In the genomic region with DNA sequence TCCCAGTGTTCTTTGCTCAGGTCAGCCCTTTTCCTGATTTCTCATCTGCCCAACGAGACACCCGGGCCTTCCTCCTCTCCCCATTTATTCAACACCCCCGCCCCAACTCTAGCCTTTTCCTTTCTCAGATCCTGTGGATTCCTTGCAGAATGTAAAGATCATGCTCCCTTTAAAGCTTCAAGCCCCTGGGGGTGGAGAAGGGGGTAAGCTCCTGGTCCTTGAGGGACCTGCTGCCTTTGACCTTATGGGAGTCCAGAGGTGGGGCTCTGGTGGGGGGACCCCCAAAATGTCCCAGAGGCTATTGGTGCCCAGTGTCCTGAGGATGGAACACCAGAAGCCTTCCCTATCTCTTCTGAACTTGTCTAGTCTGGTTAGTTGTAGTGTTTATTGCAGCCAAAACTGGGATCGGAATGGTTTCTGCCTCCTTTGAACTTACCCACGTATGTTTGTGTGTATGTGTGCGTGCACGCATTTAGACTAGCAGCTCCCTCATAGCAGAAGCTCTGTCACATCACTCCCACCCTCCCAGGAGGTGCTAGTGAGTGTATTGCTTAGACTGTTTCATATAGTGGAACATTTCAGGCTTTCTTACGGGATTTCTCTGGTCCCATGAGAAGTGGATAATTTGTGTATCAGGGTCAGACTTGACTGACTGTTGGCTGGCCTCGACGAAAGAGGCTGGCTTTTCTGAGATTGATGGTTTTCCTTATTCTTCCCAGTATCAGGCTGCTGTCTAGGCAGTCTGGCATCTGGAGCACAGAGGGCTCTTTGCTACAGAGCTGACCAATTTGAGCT, we compare ENCODE assay signal across 8 cellular contexts. TPM values are rescaled to one million over a fixed set of nuclear protein-coding genes. Genes with fewer than 3 reads are reported as not detected.
A peak's percentile ranks its signal among the peaks of the same experiment; 100 is the strongest.
DNase-seq lines count a peak whose midpoint lies in the region; ATAC-seq lines count a peak whose summit lies in the region.

No MANE protein-coding gene starts in this region.

- ATAC-seq in CD4-positive, CD25-positive, alpha-beta regulatory T cell (ENCODE audit: low read depth in 2 of 2): no peak
- ATAC-seq in GM19023 (IDR thresholded peaks at IDR 0.05; ENCODE audit: unreplicated experiment): no peak
- ATAC-seq in HG03342 (IDR thresholded peaks at IDR 0.05; ENCODE audit: unreplicated experiment): no peak

- no peaks in the 10 kb centered on the region for H3K9me3 Mint-ChIP-seq in CD4-positive, CD25-positive, alpha-beta regulatory T cell

- no peak overlapping the region for H3K27ac ChIP-seq in CD4-positive, CD25-positive, alpha-beta regulatory T cell (ENCODE audit: insufficient read depth, low read length, poor library complexity, severe bottlenecking)
- no peak overlapping the region for H3K27ac ChIP-seq in muscle layer of duodenum (ENCODE audit: low read length)

- H3K27me3 ChIP-seq in CD4-positive, CD25-positive, alpha-beta regulatory T cell (ENCODE audit: control insufficient read depth, insufficient read depth, low read length): no peaks in the 10 kb centered on the region
- no peaks in the 10 kb centered on the region for H3K27me3 ChIP-seq in muscle layer of duodenum (ENCODE audit: low read depth, low read length)

- peak overlapping the region; percentile 97 for H3K4me3 ChIP-seq in CD4-positive, CD25-positive, alpha-beta regulatory T cell (ENCODE audit: low read depth, low read length)
- H3K4me3 ChIP-seq in muscle layer of duodenum (ENCODE audit: low read depth in 1 of 2, low read length in 2 of 2): peak overlapping the region; percentile 82 to 86

- H3K9me3 ChIP-seq in CD4-positive, CD25-positive, alpha-beta regulatory T cell (ENCODE audit: control insufficient read depth in 2 of 2, low read length in 2 of 2): no peaks in the 10 kb centered on the region
- H3K9me3 ChIP-seq in muscle layer of duodenum (ENCODE audit: control insufficient read depth in 1 of 2, low read length in 2 of 2): no peaks in the 10 kb centered on the region

- peaks cover 13% of the 10 kb centered on the region for H3K36me3 ChIP-seq in CD4-positive, CD25-positive, alpha-beta regulatory T cell (ENCODE audit: control insufficient read depth, insufficient read depth, low read length)
- H3K36me3 ChIP-seq in muscle layer of duodenum (ENCODE audit: control insufficient read depth in 1 of 2, insufficient read depth in 2 of 2, low read length in 2 of 2): no peaks in the 10 kb centered on the region

- H3K27ac Mint-ChIP-seq in CD4-positive, CD25-positive, alpha-beta regulatory T cell: peak overlapping the region; percentile 94 to 98 (median 96)

- peaks cover 37% of the 10 kb centered on the region for H3K4me1 ChIP-seq in CD4-positive, CD25-positive, alpha-beta regulatory T cell (ENCODE audit: control insufficient read depth, insufficient read depth, low read length, poor library complexity, severe bottlenecking)
- peaks cover 9 to 34% of the 10 kb centered on the region in 2 donors for H3K4me1 ChIP-seq in muscle layer of duodenum (ENCODE audit: control insufficient read depth in 1 of 2, insufficient read depth in 2 of 2, low read length in 2 of 2)

- H3K4me1 Mint-ChIP-seq in CD4-positive, CD25-positive, alpha-beta regulatory T cell: peaks cover 14 to 66% (median 47%) of the 10 kb centered on the region in 4 donors

- DNase-seq in CD4-positive, CD25-positive, alpha-beta regulatory T cell: peak in 1 of 3 donors; percentile 31
- DNase-seq in NCI-H69 (lab: John Stamatoyannopoulos, UW) (peak; percentile 14), cerebellar cortex (ENCODE audit: low spot score) (peak; percentile 13), NCI-H510A (lab: John Stamatoyannopoulos, UW) (no peak), NCI-H345 (lab: John Stamatoyannopoulos, UW) (no peak)

- no peaks in the 10 kb centered on the region for H3K27me3 Mint-ChIP-seq in CD4-positive, CD25-positive, alpha-beta regulatory T cell

- H3K4me3 Mint-ChIP-seq in CD4-positive, CD25-positive, alpha-beta regulatory T cell: peak overlapping the region; percentile 90 to 99 (median 94)

- peaks cover 10% of the 10 kb centered on the region for H3K36me3 Mint-ChIP-seq in CD4-positive, CD25-positive, alpha-beta regulatory T cell

RNA-seq across cellular contexts. Expression of a gene that starts 1.1 kb away (rescaled TPM):
- 43.4 TPM for total RNA-seq in CD4-positive, CD25-positive, alpha-beta regulatory T cell
- polyA plus RNA-seq in CD4-positive, CD25-positive, alpha-beta regulatory T cell: 10 to 100 TPM in 3 of 4 donors, 1 to 10 TPM in 1; 8.4 to 18.2 (median 13.0) TPM

Comparison
In these comparisons a context has a peak if more than half of its experiments do, and no peak if none do; other contexts are left out.
1. DNase-seq: peak in NCI-H69 (single experiment) and cerebellar cortex (single experiment); none in NCI-H510A (single experiment) and NCI-H345 (single experiment).